1 cellular context compared by ENCODE assay signal in genomic region chrX:154325541-154325940, GRCh38.
A peak's percentile ranks its signal among the peaks of the same experiment; 100 is the strongest.
TF ChIP-seq lines count a peak whose summit lies in the region.

No MANE protein-coding gene starts in this region.

TF ChIP-seq in HEK293, 187 proteins besides CTCF, POLR2A, EP300 and RAD21 (continued from another document):
- peak; percentile 89 for TF ChIP-seq PRDM6 (tag by site-specific recombination; IDR thresholded peaks at IDR 0.05)
- TF ChIP-seq ZNF366 (tag by site-specific recombination; conservative IDR thresholded peaks at IDR 0.05), result peak; percentile 56
- TF ChIP-seq ZNF2 (tag by site-specific recombination; IDR thresholded peaks at IDR 0.05), result 0 out of 2 replicates have a peak, but pooled peaks have one; percentile 31
- 0 out of 2 replicates have a peak, but pooled peaks have one; percentile 36 for TF ChIP-seq PRDM4 (tag by site-specific recombination; IDR thresholded peaks at IDR 0.05)
- no peak for TF ChIP-seq ZNF777 (tag by site-specific recombination; IDR thresholded peaks at IDR 0.05; ENCODE audit: borderline replicate concordance)
- TF ChIP-seq WT1 (tag by site-specific recombination; IDR thresholded peaks at IDR 0.05), result peak; percentile 58
- peak; percentile 55 for TF ChIP-seq ZNF843 (tag by site-specific recombination; IDR thresholded peaks at IDR 0.05)
- TF ChIP-seq TCF7L2 (IDR thresholded peaks at IDR 0.05; ENCODE audit: borderline replicate concordance, low read depth, low read length), result peak; percentile 84; the same call in 1 of the 2 replicates
- TF ChIP-seq ZNF184 (tag by site-specific recombination; IDR thresholded peaks at IDR 0.05), result 0 out of 2 replicates have a peak, but pooled peaks have one; percentile 11
- no peak for TF ChIP-seq ZNF324 (tag by site-specific recombination; IDR thresholded peaks at IDR 0.05)
- TF ChIP-seq ZEB2 (tag by site-specific recombination; IDR thresholded peaks at IDR 0.05), result 0 out of 2 replicates have a peak, but pooled peaks have one; percentile 43
- TF ChIP-seq ZNF629 (tag by site-specific recombination; IDR thresholded peaks at IDR 0.05), result peak; percentile 62; the same call in 1 of the 2 replicates
- 0 out of 2 replicates have a peak, but pooled peaks have one; percentile 21 for TF ChIP-seq ZNF488 (tag by site-specific recombination; IDR thresholded peaks at IDR 0.05)
- peak; percentile 64 for TF ChIP-seq ZXDB (tag by site-specific recombination; IDR thresholded peaks at IDR 0.05)
- no peak for TF ChIP-seq ZNF677 (tag by site-specific recombination; IDR thresholded peaks at IDR 0.05)
- peak; percentile 95 for TF ChIP-seq GLIS1 (tag by site-specific recombination; IDR thresholded peaks at IDR 0.05)
- TF ChIP-seq ZNF302 (tag by site-specific recombination; IDR thresholded peaks at IDR 0.05; ENCODE audit: low read depth), result no peak
- peak; percentile 66 for TF ChIP-seq TRIM28 (IDR thresholded peaks at IDR 0.05; ENCODE audit: borderline replicate concordance, low read length)
- TF ChIP-seq ZNF112 (tag by site-specific recombination; IDR thresholded peaks at IDR 0.05), result no peak
